ENCODE assay signal across 8 cellular contexts in the genomic region with DNA sequence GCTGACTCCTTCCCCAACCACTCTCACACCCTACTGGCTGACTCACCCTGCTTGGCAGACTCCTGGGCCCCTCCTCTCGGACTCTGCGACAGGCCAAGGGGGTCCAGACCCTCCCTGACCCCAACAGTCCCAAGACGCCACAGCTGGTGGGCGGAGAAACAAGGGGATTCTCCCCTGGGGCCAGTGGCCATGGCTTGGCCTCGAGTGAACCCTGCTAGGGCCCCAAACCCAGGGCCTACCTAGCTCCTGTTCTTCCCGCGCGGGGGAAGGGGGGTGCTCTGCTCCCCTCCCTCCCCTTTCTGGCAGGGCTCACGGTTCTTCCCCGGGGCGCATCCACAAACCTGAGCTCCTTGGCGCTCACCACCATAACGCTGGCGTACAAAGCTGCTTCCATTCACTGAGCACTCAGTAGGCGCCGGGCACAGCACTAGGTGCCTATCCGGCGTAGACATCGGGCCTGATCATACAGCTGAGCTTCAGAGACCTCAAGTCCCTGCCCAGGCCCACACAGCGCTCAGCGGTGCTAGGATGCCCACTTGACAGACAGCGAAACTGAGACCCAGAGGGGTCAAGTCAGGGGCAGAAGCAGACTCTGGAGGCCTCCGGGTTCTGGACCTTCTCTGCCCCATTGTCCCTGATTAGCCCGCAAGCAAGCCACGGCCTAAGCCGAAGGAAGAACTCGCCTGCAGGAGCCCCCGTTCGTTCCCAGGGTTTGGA. TPM values are rescaled to one million over a fixed set of nuclear protein-coding genes. Genes with fewer than 3 reads are reported as not detected.
DNase-seq lines count a peak whose midpoint lies in the region; ATAC-seq, FAIRE-seq and TF ChIP-seq lines count a peak whose summit lies in the region.

No MANE protein-coding gene starts in this region.

- TF ChIP-seq RAD21 in H1 (IDR thresholded peaks at IDR 0.05 in 1 of 2, conservative IDR thresholded peaks at IDR 0.05 in 1 of 2; ENCODE audit: low read depth in 2 of 2, low read length in 2 of 2) = no peak

- WGBS in H1 (ENCODE audit: extremely low coverage in 1 of 2, insufficient coverage in 1 of 2, insufficient read length in 1 of 2, insufficient replicate concordance in 2 of 2, low coverage in 1 of 2, low lambda C conversion rate in 2 of 2, missing lambda C conversion rate in 1 of 2), 2 experiments = 44% methylated on average over 28 of the region's 29 CpGs; no CpG with 5 or more reads in 1 of the 2 experiments

- POLR2A ChIA-PET in activated B cell treated with CpG ODN at 0.5 μM for 24 hours (lab: Charles Lee) = interaction anchor here (0.5 to 4.0 kb wide), 7 partner anchors 8 to 75 kb away, joined by 3 to 38 read pairs (median 4); a partner anchor contains a TSS
- POLR2A ChIA-PET in H1 (lab: Charles Lee; ENCODE audit: partially characterized antibody) = interaction anchor here (0.7 to 2.3 kb wide), 3 partner anchors 9 to 13 kb away, joined by 3 to 10 read pairs (median 7); no protein-coding TSS in a partner anchor

- H4K8ac ChIP-seq in H1 (ENCODE audit: extremely low read depth, insufficient read depth, low read length) = peak overlapping the region; percentile 64

- no peaks in the 10 kb centered on the region; the same call in 1 of the 2 replicates for H4K20me1 ChIP-seq in GM23338 (replicated peaks; ENCODE audit: insufficient read depth)
- H4K20me1 ChIP-seq in H1 (replicated peaks in 1 of 2; ENCODE audit: control insufficient read depth in 1 of 2, insufficient read depth in 2 of 2, low read length in 2 of 2) = no peaks in the 10 kb centered on the region

- H3K27ac Mint-ChIP-seq in GM23338 = no peak overlapping the region
- peak overlapping the region; percentile 60 for H3K27ac Mint-ChIP-seq in activated B cell treated with CpG ODN at 0.5 μM for 24 hours
- H3K27ac Mint-ChIP-seq in nephron = no peak overlapping the region

- peaks cover 6% of the 10 kb centered on the region; the same call in 1 of the 2 replicates for H3F3A ChIP-seq in GM23338 (replicated peaks; ENCODE audit: low read depth)

- H2BK20ac ChIP-seq in H1 (ENCODE audit: low read length) = no peak overlapping the region

- H3K18ac ChIP-seq in H1 (ENCODE audit: extremely low read depth, low read length) = peak overlapping the region; percentile 83

- H3K27me3 Mint-ChIP-seq in GM23338 (ENCODE audit: insufficient read depth, low read depth, poor library complexity) (peaks cover 40% of the 10 kb centered on the region), activated B cell treated with CpG ODN at 0.5 μM for 24 hours (no peaks in the 10 kb centered on the region), nephron (ENCODE audit: low read depth) (peaks cover 28% of the 10 kb centered on the region)

- no peak overlapping the region for H2BK120ac ChIP-seq in H1 (replicated peaks; ENCODE audit: low read depth, low read length)

- H3K4me3 Mint-ChIP-seq in GM23338 = peak overlapping the region; percentile 65
- peak overlapping the region; percentile 87 for H3K4me3 Mint-ChIP-seq in activated B cell treated with CpG ODN at 0.5 μM for 24 hours
- H3K4me3 Mint-ChIP-seq in nephron = peak overlapping the region; percentile 64 to 72 (median 69)

- 0 out of 2 replicates have a peak overlapping the region, but pooled peaks have one; percentile 61 for H2BK15ac ChIP-seq in H1 (ENCODE audit: low read length)

- CTCF ChIA-PET in activated B cell treated with CpG ODN at 0.5 μM for 24 hours (lab: Charles Lee) (interaction anchor here (0.9 kb wide), 1 partner anchor 34 kb away, joined by 5 read pairs; no protein-coding TSS in a partner anchor), H1 (lab: Charles Lee; ENCODE audit: partially characterized antibody) (interaction anchor here (1.3 to 11.0 kb wide), 4 partner anchors 14 to 97 kb away, joined by 3 to 83 read pairs (median 4); no protein-coding TSS in a partner anchor)

- TF ChIP-seq EP300 in H1 (IDR thresholded peaks at IDR 0.05; ENCODE audit: borderline replicate concordance in 1 of 2, low read depth in 2 of 2, low read length in 2 of 2) = no peak

- 0 out of 2 replicates have a peak overlapping the region, but pooled peaks have one; percentile 27 for H2BK12ac ChIP-seq in H1 (ENCODE audit: low read depth, low read length)

- ATAC-seq in GM23338 (peak; percentile 11), activated B cell treated with CpG ODN at 0.5 μM for 24 hours (ENCODE audit: low read depth) (peak; percentile 22)

- peaks cover 11% of the 10 kb centered on the region for H3K23me2 ChIP-seq in H1 (ENCODE audit: low read depth, low read length)

- no peak overlapping the region for H3K14ac ChIP-seq in H1 (ENCODE audit: insufficient read length)

- peaks cover 22% of the 10 kb centered on the region for H3K4me1 ChIP-seq in GM23338 (ENCODE audit: insufficient read depth)
- peaks cover 10 to 23% (median 13%) of the 10 kb centered on the region in 4 experiments for H3K4me1 ChIP-seq in H1 (replicated peaks in 1 of 4; ENCODE audit: control insufficient read depth in 3 of 4, insufficient read depth in 4 of 4, low read length in 3 of 4)

- H4K5ac ChIP-seq in H1 (ENCODE audit: insufficient read length, low read depth, low read length) = no peak overlapping the region

- H3K79me2 ChIP-seq in GM23338 (replicated peaks; ENCODE audit: insufficient read depth) (no peaks in the 10 kb centered on the region), H1 (ENCODE audit: control insufficient read depth in 1 of 2, insufficient read depth in 2 of 2, low read length in 2 of 2) (no peaks in the 10 kb centered on the region)

- no peak overlapping the region for H3K4ac ChIP-seq in H1 (replicated peaks; ENCODE audit: insufficient read length, low read depth, low read length)

- peaks cover 9 to 10% of the 10 kb centered on the region in 2 experiments; a peak in 3 of 4 replicates for H3K9me3 ChIP-seq in H1 (ENCODE audit: insufficient read depth in 2 of 2, low read depth in 1 of 2, low read length in 1 of 2)

- no peak for TF ChIP-seq POLR2A in H1 (IDR thresholded peaks at IDR 0.05; ENCODE audit: control extremely low read depth in 1 of 2, low read depth in 2 of 2, low read length in 2 of 2)

- no peaks in the 10 kb centered on the region for H3K79me1 ChIP-seq in H1 (ENCODE audit: low read depth, low read length)

- peak overlapping the region; percentile 78 for H2AFZ ChIP-seq in GM23338
- no peak overlapping the region for H2AFZ ChIP-seq in H1 (ENCODE audit: low read length)

- FAIRE-seq in H1 (lab: Jason Lieb, UNC) = no peak

- H3K4me1 Mint-ChIP-seq in GM23338 (peaks cover 40% of the 10 kb centered on the region), activated B cell treated with CpG ODN at 0.5 μM for 24 hours (peaks cover 62% of the 10 kb centered on the region), nephron (peaks cover 20% of the 10 kb centered on the region)

- no peak overlapping the region; a peak in 2 of 7 replicates for H3K9ac ChIP-seq in H1 (replicated peaks in 1 of 4; ENCODE audit: extremely low read depth in 1 of 4, low read depth in 3 of 4, low read length in 3 of 4)

- H3K36me3 ChIP-seq in GM23338 (ENCODE audit: insufficient read depth) = no peaks in the 10 kb centered on the region
- H3K36me3 ChIP-seq in H1 (ENCODE audit: control insufficient read depth in 2 of 4, insufficient read depth in 4 of 4, low read length in 3 of 4) = no peaks in the 10 kb centered on the region

- no peak for TF ChIP-seq CTCF in GM23338 (conservative IDR thresholded peaks at IDR 0.05; ENCODE audit: low read depth in 2 of 2)
- no peak for TF ChIP-seq CTCF in activated B cell treated with CpG ODN at 0.5 μM for 24 hours (IDR thresholded peaks at IDR 0.05)
- TF ChIP-seq CTCF in H1 (IDR thresholded peaks at IDR 0.05; ENCODE audit: control extremely low read depth in 1 of 3, insufficient read depth in 1 of 3, low read depth in 1 of 3, low read length in 3 of 3) = no peak
- TF ChIP-seq CTCF in nephron (IDR thresholded peaks at IDR 0.05; ENCODE audit: unreplicated experiment in 3 of 3) = no peak

- H3K9me2 ChIP-seq in GM23338 (ENCODE audit: insufficient read depth) = no peaks in the 10 kb centered on the region

- no peak overlapping the region; the same call in 1 of the 2 replicates for H2AK5ac ChIP-seq in H1 (ENCODE audit: low read depth, low read length)

- intact Hi-C loops in activated B cell treated with CpG ODN at 0.5 μM for 24 hours (cut with micrococcal nuclease) = loop anchor here (1.0 kb wide), 1 partner anchor 65 kb away; no protein-coding TSS in a partner anchor

- H3K9me3 Mint-ChIP-seq in GM23338 (peaks cover 24% of the 10 kb centered on the region), activated B cell treated with CpG ODN at 0.5 μM for 24 hours (peaks cover 3% of the 10 kb centered on the region), nephron (peaks cover 5% of the 10 kb centered on the region)

- H2BK5ac ChIP-seq in H1 (ENCODE audit: low read depth, low read length) = no peak overlapping the region; the same call in 1 of the 2 replicates

- H3K27ac ChIP-seq in GM23338 (ENCODE audit: low read depth) (no peak overlapping the region), H1 (ENCODE audit: low read depth, low read length) (no peak overlapping the region)

- peaks cover 21% of the 10 kb centered on the region for H3K36me3 Mint-ChIP-seq in GM23338 (ENCODE audit: low read depth)
- peaks cover 9% of the 10 kb centered on the region for H3K36me3 Mint-ChIP-seq in activated B cell treated with CpG ODN at 0.5 μM for 24 hours (ENCODE audit: low read depth)
- no peaks in the 10 kb centered on the region for H3K36me3 Mint-ChIP-seq in nephron (ENCODE audit: low read depth)

- H3K4me3 ChIP-seq in GM23338 (peak overlapping the region; percentile 96), H1 (ENCODE audit: extremely low read depth in 1 of 4, insufficient read depth in 2 of 4, low read depth in 3 of 4, low read length in 4 of 4) (peak overlapping the region; percentile 44 to 93 (median 56))

- DNase-seq in GM23338 (ENCODE audit: low spot score) = peak; percentile 21
- peak; percentile 38 for DNase-seq in activated B cell treated with CpG ODN at 0.5 μM for 24 hours
- no peak for DNase-seq in H1 (ENCODE audit: low read depth in 1 of 2, low spot score in 2 of 2)
- DNase-seq in NCI-H146 treated with DMSO at 0.1 percent for 48 hours (lab: John Stamatoyannopoulos, UW; ENCODE audit: unreplicated experiment) = no peak
- DNase-seq in cerebellum (ENCODE audit: low spot score) = no peak
- no peak for DNase-seq in LoVo (ENCODE audit: low spot score)
- DNase-seq in hippocampal formation (lab: John Stamatoyannopoulos, UW) = no peak

- H3K4me2 ChIP-seq in GM23338 = peak overlapping the region; percentile 100
- peak overlapping the region; percentile 84 to 90 for H3K4me2 ChIP-seq in H1 (ENCODE audit: insufficient read depth in 1 of 2, low read depth in 2 of 2, low read length in 2 of 2)

- H3K27me3 ChIP-seq in GM23338 (ENCODE audit: insufficient read depth) = peaks cover 32% of the 10 kb centered on the region
- H3K27me3 ChIP-seq in H1 (replicated peaks in 1 of 4; ENCODE audit: control insufficient read depth in 3 of 4, extremely low read depth in 1 of 4, insufficient read depth in 3 of 4, low read length in 3 of 4) = peaks cover 0 to 20% (median 13%) of the 10 kb centered on the region in 4 experiments; a peak in 6 of 7 replicates

- H4K91ac ChIP-seq in H1 (replicated peaks; ENCODE audit: insufficient read length, low read length) = no peak overlapping the region

- H3K23ac ChIP-seq in H1 (ENCODE audit: insufficient read length) = no peak overlapping the region

- H3K56ac ChIP-seq in H1 (replicated peaks; ENCODE audit: insufficient read length, low read depth, low read length) = no peak overlapping the region

RNA-seq across cellular contexts. Expression of a gene that starts 0.6 kb away (rescaled TPM):
- total RNA-seq in GM23338 (2014; rRNA removed; shearing (Covaris generic)) = 12.7 and 16.2 TPM in 2 replicates
- polyA plus RNA-seq in GM23338 (2016; fragmentation: Nextera tagmentation; extraction: Ambion mirVana) (14.6 and 15.8 TPM in 2 replicates), H1 (2011; rRNA removed) (32.8 and 33.9 TPM in 2 replicates)
- total RNA-seq in activated B cell treated with CpG ODN at 0.5 μM for 24 hours (68.9 and 72.3 TPM in 2 replicates), cerebellum (1.7 TPM)
- total RNA-seq in H1 (2021; fragmentation: NEBNext Ultra II Directional; extraction: Animal tissue kit (Norgen Biotek cat#: 25700)) = 19.5 and 19.9 TPM in 2 replicates
- polyA plus RNA-seq in H1 (2011; cell fraction: cytosol; rRNA removed) = 39.6 TPM
- polyA plus RNA-seq in H1 (2011; cell fraction: nucleus; rRNA removed) = 34.6 TPM
- polyA plus RNA-seq in H1 (2012, experiment 1 of 2) = 17.2 to 32.7 TPM (median 27.5 TPM) in 4 replicates
- 29.3 TPM for polyA plus RNA-seq in H1 (2012, experiment 2 of 2)
- 16.4 TPM for polyA plus RNA-seq in H1 (2013, experiment 1 of 2)
- 15.0 TPM for polyA plus RNA-seq in H1 (2013, experiment 2 of 2)
- 18.1 and 23.1 TPM in 2 replicates for polyA minus RNA-seq in H1 (2011; rRNA and poly(A)+ RNA removed)
- polyA minus RNA-seq in H1 (2011; cell fraction: cytosol; rRNA and poly(A)+ RNA removed) = 12.4 TPM
- polyA minus RNA-seq in H1 (2011; cell fraction: nucleus; rRNA and poly(A)+ RNA removed) = 11.7 TPM

Comparison
In these comparisons a context has a peak if more than half of its experiments do, and no peak if none do; other contexts are left out.
1. DNase-seq: peak in GM23338 (single experiment) and activated B cell treated with CpG ODN at 0.5 μM for 24 hours (single experiment); none in H1 (0 of 2), NCI-H146 treated with DMSO at 0.1 percent for 48 hours (single experiment), cerebellum (single experiment), LoVo (single experiment) and hippocampal formation (0 of 2).
2. Peak in every context shown above with its lines, with median percentiles within 50 percentile points of each other: H3K4me3 Mint-ChIP-seq.